ENCODE assay signal across 1 cellular context in the genomic region with DNA sequence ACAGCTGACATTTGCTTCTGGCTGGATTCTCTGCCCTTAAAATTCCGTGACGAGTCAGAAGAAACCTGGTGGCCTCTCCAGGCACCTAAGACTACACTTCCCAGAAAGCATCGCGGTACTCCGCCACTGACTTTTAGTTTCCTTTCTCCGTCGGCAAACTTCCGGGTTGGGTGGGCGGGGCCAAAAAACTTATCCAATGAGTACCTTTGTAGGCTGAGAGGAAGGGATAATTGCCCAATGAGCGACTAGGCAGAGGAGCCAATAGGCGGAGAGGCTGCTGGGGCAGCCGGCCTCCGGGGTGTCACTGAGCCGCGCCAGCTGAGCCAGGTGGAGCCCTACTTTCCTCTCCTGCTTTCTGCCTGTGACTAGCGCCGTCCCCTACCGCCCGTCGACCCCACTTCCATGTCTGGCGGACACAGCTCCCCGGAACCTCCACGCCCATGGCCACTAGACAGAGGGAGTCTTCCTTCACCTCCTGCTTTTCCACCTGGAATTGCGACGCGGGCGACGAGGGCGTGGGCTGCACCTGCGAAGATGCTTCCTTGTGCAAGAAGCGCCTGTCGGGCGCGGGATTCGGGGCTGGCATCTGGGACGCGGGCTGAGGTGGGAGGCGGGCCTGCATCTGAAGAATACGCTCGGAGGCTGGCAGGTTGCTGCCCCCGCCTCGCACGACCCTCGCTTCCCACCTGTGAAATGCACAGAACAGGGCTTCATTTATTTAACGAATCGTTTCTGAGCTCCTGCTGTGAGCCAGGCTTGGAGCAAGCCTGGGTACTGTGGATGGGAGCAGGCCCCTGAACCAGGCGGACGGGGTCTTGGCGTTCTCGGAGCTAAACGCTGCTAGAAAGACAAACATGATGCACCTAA.
TF ChIP-seq lines count a peak whose summit lies in the region.

No MANE protein-coding gene starts in this region.

TF ChIP-seq in GM12878, 131 proteins besides CTCF, POLR2A, EP300 and RAD21 (continued from another document and continues in another):
- TF ChIP-seq SIN3A (IDR thresholded peaks at IDR 0.05; ENCODE audit: low read depth, low read length) (peak; percentile 84), HDGF (IDR thresholded peaks at IDR 0.05) (no peak), CREB1 (IDR thresholded peaks at IDR 0.05; ENCODE audit: low read depth) (peak; percentile 77), TAF1 (IDR thresholded peaks at IDR 0.05; ENCODE audit: borderline replicate concordance, low read depth, low read length) (peak; percentile 76), CHD2 (IDR thresholded peaks at IDR 0.05; ENCODE audit: borderline replicate concordance, low read depth, low read length) (peak; percentile 56; the same call in 1 of the 2 replicates), ASH2L (IDR thresholded peaks at IDR 0.05; ENCODE audit: borderline replicate concordance, low read depth) (no peak), SRF (IDR thresholded peaks at IDR 0.05; ENCODE audit: low read depth in 2 of 2, low read length in 2 of 2) (0 out of 4 replicates have a peak, but pooled peaks of 1 of the 2 experiments have one; percentile 31), IRF4 (IDR thresholded peaks at IDR 0.05; ENCODE audit: low read depth, low read length) (no peak), ZZZ3 (IDR thresholded peaks at IDR 0.05; ENCODE audit: control insufficient read depth, insufficient read length, low read depth) (no peak), YBX1 (IDR thresholded peaks at IDR 0.05) (no peak), SUPT20H (IDR thresholded peaks at IDR 0.05; ENCODE audit: borderline replicate concordance, control insufficient read depth, low read depth, low read length) (no peak), CBX3 (IDR thresholded peaks at IDR 0.05; ENCODE audit: borderline replicate concordance, low read depth) (no peak), ZNF622 (IDR thresholded peaks at IDR 0.05) (no peak), BCL11A (IDR thresholded peaks at IDR 0.05; ENCODE audit: low read depth, low read length) (0 out of 2 replicates have a peak, but pooled peaks have one; percentile 7), MEF2A (IDR thresholded peaks at IDR 0.05; ENCODE audit: insufficient read depth, low read depth, low read length) (no peak), NBN (IDR thresholded peaks at IDR 0.05) (no peak), ZBED1 (IDR thresholded peaks at IDR 0.05; ENCODE audit: borderline replicate concordance) (no peak), RELA (IDR thresholded peaks at IDR 0.05; ENCODE audit: borderline replicate concordance, partially characterized antibody) (no peak), IKZF2 (IDR thresholded peaks at IDR 0.05) (peak in 1 of 2 experiments; percentile 39; a peak in 1 of 4 replicates), NFYA (IDR thresholded peaks at IDR 0.05; ENCODE audit: borderline replicate concordance, low read depth, low read length) (peak; percentile 34; the same call in 1 of the 2 replicates), ZNF24 (IDR thresholded peaks at IDR 0.05) (no peak), MYB (IDR thresholded peaks at IDR 0.05; ENCODE audit: borderline replicate concordance, low read depth, low read length) (no peak), RB1 (IDR thresholded peaks at IDR 0.05; ENCODE audit: borderline replicate concordance) (no peak; the same call in 1 of the 2 replicates), PML (IDR thresholded peaks at IDR 0.05; ENCODE audit: low read length) (no peak), CEBPB (IDR thresholded peaks at IDR 0.05; ENCODE audit: borderline replicate concordance in 1 of 2, low read depth in 2 of 2, low read length in 2 of 2) (no peak), POU2F2 (IDR thresholded peaks at IDR 0.05; ENCODE audit: borderline replicate concordance, low read depth, low read length) (peak; percentile 14; the same call in 1 of the 3 replicates), SUZ12 (IDR thresholded peaks at IDR 0.05; ENCODE audit: unreplicated experiment) (no peak), KLF5 (IDR thresholded peaks at IDR 0.05; ENCODE audit: partially characterized antibody) (no peak), CBX5 (IDR thresholded peaks at IDR 0.05; ENCODE audit: low read depth) (no peak), SPI1 (IDR thresholded peaks at IDR 0.05; ENCODE audit: borderline replicate concordance, insufficient read depth, low read depth, low read length) (no peak), BHLHE40 (IDR thresholded peaks at IDR 0.05; ENCODE audit: borderline replicate concordance in 1 of 2, low read depth in 2 of 2, low read length in 1 of 2) (0 out of 4 replicates have a peak, but pooled peaks of 1 of the 2 experiments have one; percentile 10)
- TF ChIP-seq, protein P1, sequence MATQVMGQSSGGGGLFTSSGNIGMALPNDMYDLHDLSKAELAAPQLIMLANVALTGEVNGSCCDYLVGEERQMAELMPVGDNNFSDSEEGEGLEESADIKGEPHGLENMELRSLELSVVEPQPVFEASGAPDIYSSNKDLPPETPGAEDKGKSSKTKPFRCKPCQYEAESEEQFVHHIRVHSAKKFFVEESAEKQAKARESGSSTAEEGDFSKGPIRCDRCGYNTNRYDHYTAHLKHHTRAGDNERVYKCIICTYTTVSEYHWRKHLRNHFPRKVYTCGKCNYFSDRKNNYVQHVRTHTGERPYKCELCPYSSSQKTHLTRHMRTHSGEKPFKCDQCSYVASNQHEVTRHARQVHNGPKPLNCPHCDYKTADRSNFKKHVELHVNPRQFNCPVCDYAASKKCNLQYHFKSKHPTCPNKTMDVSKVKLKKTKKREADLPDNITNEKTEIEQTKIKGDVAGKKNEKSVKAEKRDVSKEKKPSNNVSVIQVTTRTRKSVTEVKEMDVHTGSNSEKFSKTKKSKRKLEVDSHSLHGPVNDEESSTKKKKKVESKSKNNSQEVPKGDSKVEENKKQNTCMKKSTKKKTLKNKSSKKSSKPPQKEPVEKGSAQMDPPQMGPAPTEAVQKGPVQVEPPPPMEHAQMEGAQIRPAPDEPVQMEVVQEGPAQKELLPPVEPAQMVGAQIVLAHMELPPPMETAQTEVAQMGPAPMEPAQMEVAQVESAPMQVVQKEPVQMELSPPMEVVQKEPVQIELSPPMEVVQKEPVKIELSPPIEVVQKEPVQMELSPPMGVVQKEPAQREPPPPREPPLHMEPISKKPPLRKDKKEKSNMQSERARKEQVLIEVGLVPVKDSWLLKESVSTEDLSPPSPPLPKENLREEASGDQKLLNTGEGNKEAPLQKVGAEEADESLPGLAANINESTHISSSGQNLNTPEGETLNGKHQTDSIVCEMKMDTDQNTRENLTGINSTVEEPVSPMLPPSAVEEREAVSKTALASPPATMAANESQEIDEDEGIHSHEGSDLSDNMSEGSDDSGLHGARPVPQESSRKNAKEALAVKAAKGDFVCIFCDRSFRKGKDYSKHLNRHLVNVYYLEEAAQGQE (IDR thresholded peaks at IDR 0.05; ENCODE audit: low read depth, low read length), result no peak
- TF ChIP-seq, protein P2, sequence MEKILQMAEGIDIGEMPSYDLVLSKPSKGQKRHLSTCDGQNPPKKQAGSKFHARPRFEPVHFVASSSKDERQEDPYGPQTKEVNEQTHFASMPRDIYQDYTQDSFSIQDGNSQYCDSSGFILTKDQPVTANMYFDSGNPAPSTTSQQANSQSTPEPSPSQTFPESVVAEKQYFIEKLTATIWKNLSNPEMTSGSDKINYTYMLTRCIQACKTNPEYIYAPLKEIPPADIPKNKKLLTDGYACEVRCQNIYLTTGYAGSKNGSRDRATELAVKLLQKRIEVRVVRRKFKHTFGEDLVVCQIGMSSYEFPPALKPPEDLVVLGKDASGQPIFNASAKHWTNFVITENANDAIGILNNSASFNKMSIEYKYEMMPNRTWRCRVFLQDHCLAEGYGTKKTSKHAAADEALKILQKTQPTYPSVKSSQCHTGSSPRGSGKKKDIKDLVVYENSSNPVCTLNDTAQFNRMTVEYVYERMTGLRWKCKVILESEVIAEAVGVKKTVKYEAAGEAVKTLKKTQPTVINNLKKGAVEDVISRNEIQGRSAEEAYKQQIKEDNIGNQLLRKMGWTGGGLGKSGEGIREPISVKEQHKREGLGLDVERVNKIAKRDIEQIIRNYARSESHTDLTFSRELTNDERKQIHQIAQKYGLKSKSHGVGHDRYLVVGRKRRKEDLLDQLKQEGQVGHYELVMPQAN (conservative IDR thresholded peaks at IDR 0.05), result peak; percentile 82
- TF ChIP-seq, protein P3, sequence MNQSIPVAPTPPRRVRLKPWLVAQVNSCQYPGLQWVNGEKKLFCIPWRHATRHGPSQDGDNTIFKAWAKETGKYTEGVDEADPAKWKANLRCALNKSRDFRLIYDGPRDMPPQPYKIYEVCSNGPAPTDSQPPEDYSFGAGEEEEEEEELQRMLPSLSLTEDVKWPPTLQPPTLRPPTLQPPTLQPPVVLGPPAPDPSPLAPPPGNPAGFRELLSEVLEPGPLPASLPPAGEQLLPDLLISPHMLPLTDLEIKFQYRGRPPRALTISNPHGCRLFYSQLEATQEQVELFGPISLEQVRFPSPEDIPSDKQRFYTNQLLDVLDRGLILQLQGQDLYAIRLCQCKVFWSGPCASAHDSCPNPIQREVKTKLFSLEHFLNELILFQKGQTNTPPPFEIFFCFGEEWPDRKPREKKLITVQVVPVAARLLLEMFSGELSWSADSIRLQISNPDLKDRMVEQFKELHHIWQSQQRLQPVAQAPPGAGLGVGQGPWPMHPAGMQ (IDR thresholded peaks at IDR 0.05; ENCODE audit: borderline replicate concordance), result no peak
- TF ChIP-seq, protein P4, sequence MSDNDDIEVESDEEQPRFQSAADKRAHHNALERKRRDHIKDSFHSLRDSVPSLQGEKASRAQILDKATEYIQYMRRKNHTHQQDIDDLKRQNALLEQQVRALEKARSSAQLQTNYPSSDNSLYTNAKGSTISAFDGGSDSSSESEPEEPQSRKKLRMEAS (IDR thresholded peaks at IDR 0.05; ENCODE audit: low read depth, low read length), result 0 out of 2 replicates have a peak, but pooled peaks have one; percentile 32
- TF ChIP-seq, protein P5, sequence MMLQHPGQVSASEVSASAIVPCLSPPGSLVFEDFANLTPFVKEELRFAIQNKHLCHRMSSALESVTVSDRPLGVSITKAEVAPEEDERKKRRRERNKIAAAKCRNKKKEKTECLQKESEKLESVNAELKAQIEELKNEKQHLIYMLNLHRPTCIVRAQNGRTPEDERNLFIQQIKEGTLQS (IDR thresholded peaks at IDR 0.05; ENCODE audit: borderline replicate concordance, extremely low read depth, low read depth, low read length), result no peak
- TF ChIP-seq, protein P6, sequence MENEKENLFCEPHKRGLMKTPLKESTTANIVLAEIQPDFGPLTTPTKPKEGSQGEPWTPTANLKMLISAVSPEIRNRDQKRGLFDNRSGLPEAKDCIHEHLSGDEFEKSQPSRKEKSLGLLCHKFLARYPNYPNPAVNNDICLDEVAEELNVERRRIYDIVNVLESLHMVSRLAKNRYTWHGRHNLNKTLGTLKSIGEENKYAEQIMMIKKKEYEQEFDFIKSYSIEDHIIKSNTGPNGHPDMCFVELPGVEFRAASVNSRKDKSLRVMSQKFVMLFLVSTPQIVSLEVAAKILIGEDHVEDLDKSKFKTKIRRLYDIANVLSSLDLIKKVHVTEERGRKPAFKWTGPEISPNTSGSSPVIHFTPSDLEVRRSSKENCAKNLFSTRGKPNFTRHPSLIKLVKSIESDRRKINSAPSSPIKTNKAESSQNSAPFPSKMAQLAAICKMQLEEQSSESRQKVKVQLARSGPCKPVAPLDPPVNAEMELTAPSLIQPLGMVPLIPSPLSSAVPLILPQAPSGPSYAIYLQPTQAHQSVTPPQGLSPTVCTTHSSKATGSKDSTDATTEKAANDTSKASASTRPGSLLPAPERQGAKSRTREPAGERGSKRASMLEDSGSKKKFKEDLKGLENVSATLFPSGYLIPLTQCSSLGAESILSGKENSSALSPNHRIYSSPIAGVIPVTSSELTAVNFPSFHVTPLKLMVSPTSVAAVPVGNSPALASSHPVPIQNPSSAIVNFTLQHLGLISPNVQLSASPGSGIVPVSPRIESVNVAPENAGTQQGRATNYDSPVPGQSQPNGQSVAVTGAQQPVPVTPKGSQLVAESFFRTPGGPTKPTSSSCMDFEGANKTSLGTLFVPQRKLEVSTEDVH (IDR thresholded peaks at IDR 0.05; ENCODE audit: low read depth, partially characterized antibody), result no peak
- TF ChIP-seq, protein P7, sequence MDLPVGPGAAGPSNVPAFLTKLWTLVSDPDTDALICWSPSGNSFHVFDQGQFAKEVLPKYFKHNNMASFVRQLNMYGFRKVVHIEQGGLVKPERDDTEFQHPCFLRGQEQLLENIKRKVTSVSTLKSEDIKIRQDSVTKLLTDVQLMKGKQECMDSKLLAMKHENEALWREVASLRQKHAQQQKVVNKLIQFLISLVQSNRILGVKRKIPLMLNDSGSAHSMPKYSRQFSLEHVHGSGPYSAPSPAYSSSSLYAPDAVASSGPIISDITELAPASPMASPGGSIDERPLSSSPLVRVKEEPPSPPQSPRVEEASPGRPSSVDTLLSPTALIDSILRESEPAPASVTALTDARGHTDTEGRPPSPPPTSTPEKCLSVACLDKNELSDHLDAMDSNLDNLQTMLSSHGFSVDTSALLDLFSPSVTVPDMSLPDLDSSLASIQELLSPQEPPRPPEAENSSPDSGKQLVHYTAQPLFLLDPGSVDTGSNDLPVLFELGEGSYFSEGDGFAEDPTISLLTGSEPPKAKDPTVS (IDR thresholded peaks at IDR 0.05; ENCODE audit: low read depth, low read length), result no peak
- TF ChIP-seq, protein P8, sequence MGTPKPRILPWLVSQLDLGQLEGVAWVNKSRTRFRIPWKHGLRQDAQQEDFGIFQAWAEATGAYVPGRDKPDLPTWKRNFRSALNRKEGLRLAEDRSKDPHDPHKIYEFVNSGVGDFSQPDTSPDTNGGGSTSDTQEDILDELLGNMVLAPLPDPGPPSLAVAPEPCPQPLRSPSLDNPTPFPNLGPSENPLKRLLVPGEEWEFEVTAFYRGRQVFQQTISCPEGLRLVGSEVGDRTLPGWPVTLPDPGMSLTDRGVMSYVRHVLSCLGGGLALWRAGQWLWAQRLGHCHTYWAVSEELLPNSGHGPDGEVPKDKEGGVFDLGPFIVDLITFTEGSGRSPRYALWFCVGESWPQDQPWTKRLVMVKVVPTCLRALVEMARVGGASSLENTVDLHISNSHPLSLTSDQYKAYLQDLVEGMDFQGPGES (IDR thresholded peaks at IDR 0.05), result no peak
- TF ChIP-seq, protein P9, sequence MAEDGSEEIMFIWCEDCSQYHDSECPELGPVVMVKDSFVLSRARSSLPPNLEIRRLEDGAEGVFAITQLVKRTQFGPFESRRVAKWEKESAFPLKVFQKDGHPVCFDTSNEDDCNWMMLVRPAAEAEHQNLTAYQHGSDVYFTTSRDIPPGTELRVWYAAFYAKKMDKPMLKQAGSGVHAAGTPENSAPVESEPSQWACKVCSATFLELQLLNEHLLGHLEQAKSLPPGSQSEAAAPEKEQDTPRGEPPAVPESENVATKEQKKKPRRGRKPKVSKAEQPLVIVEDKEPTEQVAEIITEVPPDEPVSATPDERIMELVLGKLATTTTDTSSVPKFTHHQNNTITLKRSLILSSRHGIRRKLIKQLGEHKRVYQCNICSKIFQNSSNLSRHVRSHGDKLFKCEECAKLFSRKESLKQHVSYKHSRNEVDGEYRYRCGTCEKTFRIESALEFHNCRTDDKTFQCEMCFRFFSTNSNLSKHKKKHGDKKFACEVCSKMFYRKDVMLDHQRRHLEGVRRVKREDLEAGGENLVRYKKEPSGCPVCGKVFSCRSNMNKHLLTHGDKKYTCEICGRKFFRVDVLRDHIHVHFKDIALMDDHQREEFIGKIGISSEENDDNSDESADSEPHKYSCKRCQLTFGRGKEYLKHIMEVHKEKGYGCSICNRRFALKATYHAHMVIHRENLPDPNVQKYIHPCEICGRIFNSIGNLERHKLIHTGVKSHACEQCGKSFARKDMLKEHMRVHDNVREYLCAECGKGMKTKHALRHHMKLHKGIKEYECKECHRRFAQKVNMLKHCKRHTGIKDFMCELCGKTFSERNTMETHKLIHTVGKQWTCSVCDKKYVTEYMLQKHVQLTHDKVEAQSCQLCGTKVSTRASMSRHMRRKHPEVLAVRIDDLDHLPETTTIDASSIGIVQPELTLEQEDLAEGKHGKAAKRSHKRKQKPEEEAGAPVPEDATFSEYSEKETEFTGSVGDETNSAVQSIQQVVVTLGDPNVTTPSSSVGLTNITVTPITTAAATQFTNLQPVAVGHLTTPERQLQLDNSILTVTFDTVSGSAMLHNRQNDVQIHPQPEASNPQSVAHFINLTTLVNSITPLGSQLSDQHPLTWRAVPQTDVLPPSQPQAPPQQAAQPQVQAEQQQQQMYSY (CRISPR knock-in tag; IDR thresholded peaks at IDR 0.05), result no peak
